ENCODE assay signal across 8 cellular contexts in genomic region chr3:98593046-98593936, GRCh38. TPM values are rescaled to one million over a fixed set of nuclear protein-coding genes. Genes with fewer than 3 reads are reported as not detected.
DNase-seq lines count a peak whose midpoint lies in the region; ATAC-seq and TF ChIP-seq lines count a peak whose summit lies in the region.

TSS of gene CPOX (minus strand) at chr3:98593611. CDS start at chr3:98593504, 107 bp downstream.

- peaks cover 27% of the 10 kb centered on the region for H3K36me3 ChIP-seq in BLaER1
- H3K36me3 ChIP-seq in liver (ENCODE audit: control insufficient read depth in 4 of 4, insufficient read depth in 3 of 4, low read depth in 1 of 4, low read length in 3 of 4) = peaks cover 0 to 13% (median 12%) of the 10 kb centered on the region in 4 donors

- peak within 1 kb of the TSS; percentile 91 for H3K4me2 ChIP-seq in BLaER1

- DNase-seq in GM19240 (ENCODE audit: insufficient read length, low spot score) = peak; percentile 53
- DNase-seq in NCI-H526 (lab: John Stamatoyannopoulos, UW) = peak; percentile 83 to 92
- peak; percentile 66 to 79 for DNase-seq in activated CD4-positive, alpha-beta T cell treated with anti-CD3 and anti-CD28 coated beads, Interleukin-2, amount 50 U/mL, for 24 hours (ENCODE audit: low read depth in 1 of 2, low spot score in 1 of 2)
- DNase-seq in dermis blood vessel endothelial cell = peak; percentile 85
- DNase-seq in stimulated activated CD4-positive, alpha-beta T cell treated with anti-CD3 and anti-CD28 coated beads, Interleukin-4, amount 100 ng/mL, for 1 hour = peak; percentile 89

- H3K27ac ChIP-seq in BLaER1 (peak within 1 kb of the TSS; percentile 74), liver (ENCODE audit: low read depth in 1 of 2, low read length in 2 of 2) (peak within 1 kb of the TSS; percentile 79 to 87)

- H3K4me3 ChIP-seq in BLaER1 (peak within 1 kb of the TSS; percentile 92), liver (ENCODE audit: low read depth in 1 of 3, low read length in 3 of 3) (peak within 1 kb of the TSS; percentile 60 to 88 (median 80))

- H3K27me3 ChIP-seq in BLaER1 = no peaks in the 10 kb centered on the region
- no peaks in the 10 kb centered on the region for H3K27me3 ChIP-seq in liver (ENCODE audit: control insufficient read depth in 4 of 4, insufficient read depth in 4 of 4, low read length in 3 of 4)

- H3K9ac ChIP-seq in BLaER1 (peak within 1 kb of the TSS; percentile 84), liver (ENCODE audit: low read depth in 1 of 2, low read length in 2 of 2) (peak within 1 kb of the TSS; percentile 45 to 58)

- TF ChIP-seq RAD21 in liver (IDR thresholded peaks at IDR 0.05) = peak; percentile 44 to 52

- no peak for TF ChIP-seq CTCF in liver (IDR thresholded peaks at IDR 0.05; ENCODE audit: low read depth, low read length, missing input control)

- H3K9me3 ChIP-seq in BLaER1 (no peaks in the 10 kb centered on the region), liver (ENCODE audit: control insufficient read depth in 4 of 4, low read length in 3 of 4) (no peaks in the 10 kb centered on the region)

- peaks cover 12% of the 10 kb centered on the region; the same call in 1 of the 2 replicates for H4K20me1 ChIP-seq in BLaER1

- WGBS in liver = under 1% methylated on average over 84 of the region's 84 CpGs

- H3K4me1 ChIP-seq in BLaER1 (peaks cover 31% of the 10 kb centered on the region), liver (ENCODE audit: control insufficient read depth in 4 of 4, insufficient read depth in 4 of 4, low read length in 3 of 4) (peaks cover 3 to 55% (median 32%) of the 10 kb centered on the region in 4 donors)

- peak; percentile 96 for ATAC-seq in HG03457 (IDR thresholded peaks at IDR 0.05; ENCODE audit: unreplicated experiment)

TF ChIP-seq in liver, 16 proteins besides CTCF, POLR2A, EP300 and RAD21:
- peak; percentile 52 for TF ChIP-seq NR2F2 (IDR thresholded peaks at IDR 0.05)
- peak; percentile 69 to 83 for TF ChIP-seq RXRA (IDR thresholded peaks at IDR 0.05)
- peak; percentile 73 for TF ChIP-seq ZBTB33 (IDR thresholded peaks at IDR 0.05)
- TF ChIP-seq TAF1 (conservative IDR thresholded peaks at IDR 0.05) = peak; percentile 27
- no peak for TF ChIP-seq ATF3 (IDR thresholded peaks at IDR 0.05)
- peak; percentile 64 to 79 for TF ChIP-seq HNF4A (conservative IDR thresholded peaks at IDR 0.05)
- TF ChIP-seq YY1 (IDR thresholded peaks at IDR 0.05) = peak; percentile 91
- peak; percentile 42 to 72 for TF ChIP-seq JUND (IDR thresholded peaks at IDR 0.05)
- peak; percentile 96 to 98 for TF ChIP-seq EGR1 (IDR thresholded peaks at IDR 0.05; ENCODE audit: low read depth in 2 of 2)
- TF ChIP-seq GABPA (IDR thresholded peaks at IDR 0.05 in 1 of 2, conservative IDR thresholded peaks at IDR 0.05 in 1 of 2) = peak in 1 of 2 donors; percentile 74
- peak; percentile 91 for TF ChIP-seq FOXA2 (IDR thresholded peaks at IDR 0.05)
- no peak for TF ChIP-seq HNF4G (IDR thresholded peaks at IDR 0.05)
- peak; percentile 79 for TF ChIP-seq REST (IDR thresholded peaks at IDR 0.05)
- TF ChIP-seq FOXA1 (IDR thresholded peaks at IDR 0.05) = peak; percentile 89
- peak; percentile 87 for TF ChIP-seq SP1 (IDR thresholded peaks at IDR 0.05)
- peak; percentile 86 for TF ChIP-seq MAX (IDR thresholded peaks at IDR 0.05)

RNA-seq across cellular contexts. Expression of gene CPOX, which starts in this region (rescaled TPM):
- 26.0 and 33.2 TPM in 2 replicates for total RNA-seq in dermis blood vessel endothelial cell
- 100 to 1,000 TPM in 1 of 2 donors, 10 to 100 TPM in 1; 18.2 to 280 TPM for total RNA-seq in liver
- 10 to 100 TPM in 1 of 2 donors, 1 to 10 TPM in 1; 8.8 to 14.3 TPM for polyA plus RNA-seq in liver

Comparison
In these comparisons a context has a peak if more than half of its experiments do, and no peak if none do; other contexts are left out.
1. Peak in every context shown above with its lines: DNase-seq, ATAC-seq, H3K4me3 ChIP-seq and H3K27ac ChIP-seq.